8 cellular contexts compared by ENCODE assay signal in genomic region chrX:112851806-112852205, GRCh38. TPM values are rescaled to one million over a fixed set of nuclear protein-coding genes. Genes with fewer than 3 reads are reported as not detected.
A peak's percentile ranks its signal among the peaks of the same experiment; 100 is the strongest.
DNase-seq lines count a peak whose midpoint lies in the region; ATAC-seq, FAIRE-seq and TF ChIP-seq lines count a peak whose summit lies in the region.

No MANE protein-coding gene starts in this region.

- DNase-seq in ELF-1 (ENCODE audit: low read depth, low spot score) = peak; percentile 78
- peak; percentile 63 for DNase-seq in GM20000 (ENCODE audit: low spot score)
- DNase-seq in glomerular visceral epithelial cell (ENCODE audit: extremely low spot score) = peak; percentile 41
- DNase-seq in hippocampal formation (lab: John Stamatoyannopoulos, UW) = no peak
- no peak for DNase-seq in NCI-H510A (lab: John Stamatoyannopoulos, UW)
- DNase-seq in NCI-H1694 (lab: John Stamatoyannopoulos, UW) = no peak
- DNase-seq in small intestine = no peak

- no peak for FAIRE-seq in small intestine (lab: Jason Lieb, UNC)

- no peaks in the 10 kb centered on the region for H3K36me3 ChIP-seq in small intestine (ENCODE audit: control insufficient read depth in 2 of 2, insufficient read depth in 2 of 2, low read length in 2 of 2)

- 30 to 57% (median 34%) methylated on average over 4 of the region's 4 CpGs for WGBS in small intestine, 3 donors

- H3K9me3 ChIP-seq in small intestine (ENCODE audit: control insufficient read depth, low read depth) = no peaks in the 10 kb centered on the region

- peak; percentile 79 for ATAC-seq in HG03432 (IDR thresholded peaks at IDR 0.05; ENCODE audit: unreplicated experiment)

- no peak for TF ChIP-seq CTCF in GM20000 (IDR thresholded peaks at IDR 0.05; ENCODE audit: extremely low read depth, missing control alignments)

- H3K27me3 ChIP-seq in small intestine (ENCODE audit: control insufficient read depth in 2 of 2, insufficient read depth in 2 of 2, low read length in 2 of 2) = no peaks in the 10 kb centered on the region

- H3K4me1 ChIP-seq in small intestine (ENCODE audit: control insufficient read depth in 2 of 2, insufficient read depth in 1 of 2, low read depth in 1 of 2, low read length in 1 of 2) = no peaks in the 10 kb centered on the region

- H3K4me3 ChIP-seq in small intestine (ENCODE audit: low read depth in 1 of 2, low read length in 2 of 2) = no peak overlapping the region

- no peak overlapping the region for H3K27ac ChIP-seq in small intestine (ENCODE audit: low read depth in 1 of 2, low read length in 1 of 2)

RNA-seq across cellular contexts. Expression of gene AMOT, which starts 11.2 kb away (rescaled TPM):
- 1 to 10 TPM; 2.4 to 5.4 (median 3.8) TPM for polyA plus RNA-seq in small intestine

Comparison
In these comparisons a context has a peak if more than half of its experiments do, and no peak if none do; other contexts are left out.
1. DNase-seq: peak in ELF-1 (single experiment), GM20000 (single experiment) and glomerular visceral epithelial cell (single experiment); none in hippocampal formation (0 of 2), NCI-H510A (single experiment), NCI-H1694 (single experiment) and small intestine (single experiment).